ENCODE assay signal across 1 cellular context in the genomic region with DNA sequence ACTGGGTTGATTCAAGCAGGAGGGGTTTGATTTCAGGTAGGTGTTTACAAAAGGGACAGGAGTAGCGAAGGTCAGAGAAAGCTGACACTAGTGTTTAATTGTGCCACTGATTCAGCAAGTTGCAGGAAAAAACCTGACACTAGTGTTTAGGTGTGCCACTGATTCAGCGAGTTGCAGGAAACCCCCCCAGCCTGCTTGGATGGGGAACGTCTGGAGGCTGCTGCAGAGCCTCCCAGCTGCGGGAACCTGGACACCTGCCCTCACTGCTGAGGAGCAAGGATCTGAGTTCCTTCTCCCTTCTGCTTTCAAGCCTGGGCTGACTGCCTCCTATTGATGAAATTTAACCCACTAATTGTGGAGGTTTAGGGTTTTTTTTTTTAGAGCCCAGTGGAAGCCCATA.
TF ChIP-seq lines count a peak whose summit lies in the region.

No MANE protein-coding gene starts in this region.

TF ChIP-seq in SK-N-SH, 30 proteins besides CTCF, POLR2A, EP300 and RAD21 (continued from another document):
- TF ChIP-seq, protein P1, sequence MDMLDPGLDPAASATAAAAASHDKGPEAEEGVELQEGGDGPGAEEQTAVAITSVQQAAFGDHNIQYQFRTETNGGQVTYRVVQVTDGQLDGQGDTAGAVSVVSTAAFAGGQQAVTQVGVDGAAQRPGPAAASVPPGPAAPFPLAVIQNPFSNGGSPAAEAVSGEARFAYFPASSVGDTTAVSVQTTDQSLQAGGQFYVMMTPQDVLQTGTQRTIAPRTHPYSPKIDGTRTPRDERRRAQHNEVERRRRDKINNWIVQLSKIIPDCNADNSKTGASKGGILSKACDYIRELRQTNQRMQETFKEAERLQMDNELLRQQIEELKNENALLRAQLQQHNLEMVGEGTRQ (IDR thresholded peaks at IDR 0.05; ENCODE audit: borderline replicate concordance, low read depth, low read length) = no peak
- TF ChIP-seq, protein P2, sequence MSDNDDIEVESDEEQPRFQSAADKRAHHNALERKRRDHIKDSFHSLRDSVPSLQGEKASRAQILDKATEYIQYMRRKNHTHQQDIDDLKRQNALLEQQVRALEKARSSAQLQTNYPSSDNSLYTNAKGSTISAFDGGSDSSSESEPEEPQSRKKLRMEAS (IDR thresholded peaks at IDR 0.05; ENCODE audit: low read depth) = no peak
TF ChIP-seq in SK-N-SH: peak in this region for 0.
